24 cellular contexts compared by ENCODE assay signal in the genomic region with DNA sequence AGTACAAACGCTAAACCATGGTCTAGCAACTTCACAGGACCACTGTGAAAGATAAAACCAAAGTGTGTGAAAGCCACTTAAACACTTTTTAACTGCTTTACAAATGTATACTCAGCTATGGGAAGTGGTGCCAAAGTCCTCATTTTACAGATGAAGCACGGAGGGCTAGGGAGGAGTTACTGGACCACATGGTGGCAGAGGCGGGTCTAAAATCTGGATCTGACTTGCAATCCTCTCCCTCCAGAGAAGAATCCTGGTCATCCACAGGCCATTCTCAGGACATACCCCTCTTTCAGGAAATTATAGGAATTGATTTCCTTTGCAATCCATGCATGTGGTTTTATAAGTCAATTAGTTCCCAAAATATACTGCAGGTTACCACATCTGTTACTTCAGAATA.
"Had no signal": no experiment of that assay in that cellular context is flagged by ENCODE, and none has a peak within 500 bp of the region (broad histone marks: within the 10 kb centered on the region; RNA-seq: fewer than 3 reads in every experiment).

No MANE protein-coding gene starts in this region.

- DNase-seq: activated CD4-positive, alpha-beta memory T cell treated with anti-CD3 and anti-CD28 coated beads for 36 hours; activated CD4-positive, alpha-beta T cell treated with anti-CD3 and anti-CD28 coated beads for 48 hours; activated effector memory CD4-positive, alpha-beta T cell treated with Interleukin-2 at 50 U/mL for 16 hours; activated naive CD4-positive, alpha-beta T cell treated with anti-CD3 and anti-CD28 coated beads for 36 hours; activated T-cell treated with anti-CD3 and anti-CD28 coated beads, Interleukin-2, amount 50 U/mL, for 72 hours; amygdala; endodermal cell; foreskin fibroblast; heart right ventricle; kidney; naive thymus-derived CD4-positive, alpha-beta T cell; posterior cingulate gyrus; sigmoid colon; stimulated activated CD4-positive, alpha-beta T cell treated with anti-CD3 and anti-CD28 coated beads, Interleukin-15, amount 100 ng/mL, for 24 hours; T-helper 9 cell; transverse colon had no signal

- H3K27ac ChIP-seq: coronary artery, heart right ventricle, sigmoid colon, transverse colon had no signal

- H3K36me3 ChIP-seq: heart right ventricle, sigmoid colon, transverse colon had no signal

- FAIRE-seq: bronchial epithelial cell, kidney, urothelium cell line had no signal

- H3K9me3 ChIP-seq: heart right ventricle, sigmoid colon, transverse colon had no signal

- H3K27me3 ChIP-seq: heart right ventricle, sigmoid colon, transverse colon had no signal

- H3K4me2 ChIP-seq: smooth muscle cell had no signal

- H3K4me1 Mint-ChIP-seq: endodermal cell; naive thymus-derived CD4-positive, alpha-beta T cell had no signal

- H3K36me3 Mint-ChIP-seq: activated CD4-positive, alpha-beta memory T cell treated with anti-CD3 and anti-CD28 coated beads for 36 hours; naive thymus-derived CD4-positive, alpha-beta T cell; stimulated activated memory B cell treated with anti-CD40 and anti-IgM and Interleukin-4, amounts not matched to agents 10 μg/mL and 1 μg/mL and 100 μg/mL, for 72 hours had no signal

- H3K4me1 ChIP-seq: heart right ventricle, sigmoid colon, transverse colon had no signal

- H3K27ac Mint-ChIP-seq: activated CD4-positive, alpha-beta memory T cell treated with anti-CD3 and anti-CD28 coated beads for 36 hours; activated naive CD4-positive, alpha-beta T cell treated with anti-CD3 and anti-CD28 coated beads for 36 hours; activated T-cell treated with anti-CD3 and anti-CD28 coated beads, Interleukin-2, amount 50 U/mL, for 72 hours; endodermal cell; naive thymus-derived CD4-positive, alpha-beta T cell; stimulated activated memory B cell treated with anti-CD40 and anti-IgM and Interleukin-4, amounts not matched to agents 10 μg/mL and 1 μg/mL and 100 μg/mL, for 72 hours had no signal

- H3K27me3 Mint-ChIP-seq: activated CD4-positive, alpha-beta memory T cell treated with anti-CD3 and anti-CD28 coated beads for 36 hours; naive thymus-derived CD4-positive, alpha-beta T cell had no signal

- H3K9me3 Mint-ChIP-seq: activated CD4-positive, alpha-beta memory T cell treated with anti-CD3 and anti-CD28 coated beads for 36 hours; activated naive CD4-positive, alpha-beta T cell treated with anti-CD3 and anti-CD28 coated beads for 36 hours; activated T-cell treated with anti-CD3 and anti-CD28 coated beads, Interleukin-2, amount 50 U/mL, for 72 hours; endodermal cell; naive thymus-derived CD4-positive, alpha-beta T cell; neural crest cell; stimulated activated memory B cell treated with anti-CD40 and anti-IgM and Interleukin-4, amounts not matched to agents 10 μg/mL and 1 μg/mL and 100 μg/mL, for 72 hours had no signal

- ATAC-seq: activated T-cell treated with anti-CD3 and anti-CD28 coated beads, Interleukin-2, amount 50 U/mL, for 72 hours; heart right ventricle; left lobe of liver; naive thymus-derived CD4-positive, alpha-beta T cell; stimulated activated memory B cell treated with anti-CD40 and anti-IgM and Interleukin-4, amounts not matched to agents 10 μg/mL and 1 μg/mL and 100 μg/mL, for 72 hours had no signal

- H3K4me3 Mint-ChIP-seq: activated CD4-positive, alpha-beta memory T cell treated with anti-CD3 and anti-CD28 coated beads for 36 hours; activated naive CD4-positive, alpha-beta T cell treated with anti-CD3 and anti-CD28 coated beads for 36 hours; activated T-cell treated with anti-CD3 and anti-CD28 coated beads, Interleukin-2, amount 50 U/mL, for 72 hours; endodermal cell; naive thymus-derived CD4-positive, alpha-beta T cell; neural crest cell; stimulated activated memory B cell treated with anti-CD40 and anti-IgM and Interleukin-4, amounts not matched to agents 10 μg/mL and 1 μg/mL and 100 μg/mL, for 72 hours had no signal

- H3K4me3 ChIP-seq: coronary artery, heart right ventricle, lung, sigmoid colon, smooth muscle cell, transverse colon had no signal
